11 cellular contexts compared by ENCODE assay signal in genomic region chr13:59776924-59777690, GRCh38.
DNase-seq lines count a peak whose midpoint lies in the region; ATAC-seq, FAIRE-seq and TF ChIP-seq lines count a peak whose summit lies in the region.
"Had no signal": no experiment of that assay in that cellular context is flagged by ENCODE, and none has a peak within 500 bp of the region (broad histone marks: within the 10 kb centered on the region; RNA-seq: fewer than 3 reads in every experiment).

No MANE protein-coding gene starts in this region.

- H3K4me1 ChIP-seq in keratinocyte (ENCODE audit: control insufficient read depth, extremely low read depth, insufficient read depth, low read length) (peaks cover 39% of the 10 kb centered on the region), psoas muscle (no peaks in the 10 kb centered on the region)
- H3K4me1 ChIP-seq: transverse colon had no signal

- H3K4me2 ChIP-seq in keratinocyte (ENCODE audit: control insufficient read depth, extremely low read depth, insufficient read depth, low read depth, low read length), result peak overlapping the region; percentile 76

- peak; percentile 65 for ATAC-seq in HG02885 (IDR thresholded peaks at IDR 0.05; ENCODE audit: poor library complexity, unreplicated experiment)
- peak; percentile 52 for ATAC-seq in activated T-helper 17 cell treated with anti-CD3 and anti-CD28 coated beads, Interleukin-2, amount 50 U/mL, for 72 hours (replicated peaks)
- ATAC-seq in psoas muscle, result no peak
- ATAC-seq in HG02588 (IDR thresholded peaks at IDR 0.05; ENCODE audit: unreplicated experiment), result no peak

- no peaks in the 10 kb centered on the region for H3K36me3 Mint-ChIP-seq in activated T-helper 17 cell treated with anti-CD3 and anti-CD28 coated beads, Interleukin-2, amount 50 U/mL, for 72 hours (ENCODE audit: low read depth)

- dilution Hi-C loops in keratinocyte (cut with MboI; ENCODE audit: extremely low pct_ligation_motif_present, low sequenced_read_pairs), result no loop called here

- TF ChIP-seq CTCF in keratinocyte (optimal IDR thresholded peaks at IDR 0.05 in 1 of 3, IDR thresholded peaks at IDR 0.05 in 1 of 3, conservative IDR thresholded peaks at IDR 0.05 in 1 of 3; ENCODE audit: extremely low read depth in 1 of 3, insufficient read depth in 2 of 3, low read length in 3 of 3), result no peak
- no peak for TF ChIP-seq CTCF in psoas muscle (IDR thresholded peaks at IDR 0.05)

- FAIRE-seq in keratinocyte (lab: Jason Lieb, UNC), result peak; percentile 80
- FAIRE-seq: D721Med had no signal

- H3K27ac ChIP-seq in keratinocyte (ENCODE audit: control insufficient read depth, insufficient read depth, low read length) (peak overlapping the region; percentile 68), psoas muscle (no peak overlapping the region)
- H3K27ac ChIP-seq: transverse colon had no signal

- no peak overlapping the region for H2AFZ ChIP-seq in keratinocyte (ENCODE audit: control insufficient read depth, low read length)

- H3K4me3 ChIP-seq in keratinocyte (ENCODE audit: control insufficient read depth in 2 of 3, extremely low read depth in 1 of 3, insufficient read depth in 2 of 3, low read depth in 1 of 3, low read length in 3 of 3) (peak overlapping the region in 1 of 3 experiments; percentile 23), psoas muscle (no peak overlapping the region)
- H3K4me3 ChIP-seq: transverse colon had no signal

- intact Hi-C loops in psoas muscle (cut with DNase I), result no loop called here

- no peak overlapping the region for H3K4me3 Mint-ChIP-seq in activated T-helper 17 cell treated with anti-CD3 and anti-CD28 coated beads, Interleukin-2, amount 50 U/mL, for 72 hours

- WGBS in psoas muscle, 3 donors, result 85 to 93% (median 89%) methylated on average over 5 of the region's 5 CpGs

- no peaks in the 10 kb centered on the region for H3K4me1 Mint-ChIP-seq in activated T-helper 17 cell treated with anti-CD3 and anti-CD28 coated beads, Interleukin-2, amount 50 U/mL, for 72 hours

- H3K27me3 ChIP-seq in keratinocyte (ENCODE audit: control insufficient read depth, extremely low read depth, insufficient read depth, low read length), result no peaks in the 10 kb centered on the region
- no peaks in the 10 kb centered on the region for H3K27me3 ChIP-seq in psoas muscle (ENCODE audit: insufficient read depth in 3 of 3, low read length in 2 of 3)
- H3K27me3 ChIP-seq: transverse colon had no signal

- no peaks in the 10 kb centered on the region for H4K20me1 ChIP-seq in keratinocyte (ENCODE audit: control insufficient read depth, extremely low read depth, insufficient read depth, low read length)

- no peaks in the 10 kb centered on the region for H3K9me1 ChIP-seq in keratinocyte (ENCODE audit: control insufficient read depth, extremely low read depth, insufficient read depth, low read length)

- H3K36me3 ChIP-seq in keratinocyte (ENCODE audit: control insufficient read depth in 2 of 2, extremely low read depth in 1 of 2, insufficient read depth in 2 of 2, low read length in 2 of 2) (no peaks in the 10 kb centered on the region), psoas muscle (ENCODE audit: insufficient read depth in 1 of 2, low read depth in 1 of 2) (no peaks in the 10 kb centered on the region)
- H3K36me3 ChIP-seq: transverse colon had no signal

- H3K79me2 ChIP-seq in keratinocyte (ENCODE audit: control insufficient read depth, insufficient read depth, low read length), result no peaks in the 10 kb centered on the region

- H3K27ac Mint-ChIP-seq in activated T-helper 17 cell treated with anti-CD3 and anti-CD28 coated beads, Interleukin-2, amount 50 U/mL, for 72 hours, result no peak overlapping the region

- no peak overlapping the region for H3K9ac ChIP-seq in keratinocyte (ENCODE audit: control insufficient read depth, extremely low read depth, insufficient read depth, low read length)

- no peaks in the 10 kb centered on the region for H3K9me3 ChIP-seq in keratinocyte (ENCODE audit: control insufficient read depth, low read depth, low read length)
- no peaks in the 10 kb centered on the region for H3K9me3 ChIP-seq in psoas muscle
- H3K9me3 ChIP-seq: transverse colon had no signal

- DNase-seq in ELR (ENCODE audit: low read depth) (peak; percentile 93), keratinocyte (ENCODE audit: low read depth, low spot score) (no peak), psoas muscle (no peak), NCI-H82 treated with DMSO at 0.1 percent for 48 hours (lab: John Stamatoyannopoulos, UW; ENCODE audit: unreplicated experiment) (no peak), SHP77 treated with DMSO at 0.1 percent for 48 hours (lab: John Stamatoyannopoulos, UW) (no peak)
- DNase-seq: MM.1S, transverse colon had no signal

- no peaks in the 10 kb centered on the region for H3K27me3 Mint-ChIP-seq in activated T-helper 17 cell treated with anti-CD3 and anti-CD28 coated beads, Interleukin-2, amount 50 U/mL, for 72 hours

- no peaks in the 10 kb centered on the region for H3K9me3 Mint-ChIP-seq in activated T-helper 17 cell treated with anti-CD3 and anti-CD28 coated beads, Interleukin-2, amount 50 U/mL, for 72 hours

Comparison
In these comparisons a context has a peak if more than half of its experiments do, and no peak if none do; other contexts are left out.
1. ATAC-seq: peak in HG02885 (single experiment) and activated T-helper 17 cell treated with anti-CD3 and anti-CD28 coated beads, Interleukin-2, amount 50 U/mL, for 72 hours (single experiment); none in psoas muscle (0 of 4) and HG02588 (single experiment).